15 cellular contexts compared by ENCODE assay signal in genomic region chr1:223659711-223660110, GRCh38. TPM values are rescaled to one million over a fixed set of nuclear protein-coding genes. Genes with fewer than 3 reads are reported as not detected.
DNase-seq lines count a peak whose midpoint lies in the region; ATAC-seq and TF ChIP-seq lines count a peak whose summit lies in the region.
"Had no signal": no experiment of that assay in that cellular context is flagged by ENCODE, and none has a peak within 500 bp of the region (broad histone marks: within the 10 kb centered on the region; RNA-seq: fewer than 3 reads in every experiment).

No MANE protein-coding gene starts in this region.

- peaks cover 3% of the 10 kb centered on the region for H3K27me3 Mint-ChIP-seq in glutamatergic neuron (ENCODE audit: unreplicated experiment)
- peaks cover 23% of the 10 kb centered on the region for H3K27me3 Mint-ChIP-seq in activated CD4-positive, alpha-beta memory T cell treated with anti-CD3 and anti-CD28 coated beads, Interleukin-2, amount 10 ng/mL, durations not matched to agents 7 days and 5 days

- POLR2A ChIA-PET in PC-3 (lab: Charles Lee; ENCODE audit: unreplicated experiment) = no interaction called here
- POLR2A ChIA-PET in activated CD4-positive, alpha-beta memory T cell treated with anti-CD3 and anti-CD28 coated beads, Interleukin-2, amount 10 ng/mL, durations not matched to agents 7 days and 5 days (lab: Charles Lee) = no interaction called here

- no peaks in the 10 kb centered on the region for H4K20me1 ChIP-seq in PC-3 (ENCODE audit: low read length)
- H4K20me1 ChIP-seq: BLaER1 treated with 17β-estradiol and CSF1 and Interleukin-3, amounts not matched to agents 10 nM and 100 nM had no signal

- no peaks in the 10 kb centered on the region for H3K9me3 ChIP-seq in PC-3 (ENCODE audit: low read length)
- H3K9me3 ChIP-seq: BLaER1 treated with 17β-estradiol and CSF1 and Interleukin-3, amounts not matched to agents 10 nM and 100 nM; HAP-1 had no signal

- H3F3A ChIP-seq in PC-3 (ENCODE audit: low read length, unreplicated experiment) = no peaks in the 10 kb centered on the region

- CTCF ChIA-PET in PC-3 (lab: Charles Lee) = no interaction called here
- CTCF ChIA-PET in activated CD4-positive, alpha-beta memory T cell treated with anti-CD3 and anti-CD28 coated beads, Interleukin-2, amount 10 ng/mL, durations not matched to agents 7 days and 5 days (lab: Charles Lee) = no interaction called here

- DNase-seq in NCI-H2029 (lab: John Stamatoyannopoulos, UW) (peak; percentile 22), NCI-H2029 treated with DMSO at 0.1 percent for 48 hours (lab: John Stamatoyannopoulos, UW) (no peak), PC-3 (peak; percentile 69), glutamatergic neuron (no peak)
- no peak for DNase-seq in activated CD4-positive, alpha-beta memory T cell treated with anti-CD3 and anti-CD28 coated beads, Interleukin-2, amount 10 ng/mL, durations not matched to agents 7 days and 5 days
- DNase-seq: ACHN; CD4-positive, CD25-positive, alpha-beta regulatory T cell; DND-41; GDM1 had no signal

- H2AFZ ChIP-seq in PC-3 (ENCODE audit: low read length) = no peak overlapping the region

- H3K4me1 ChIP-seq in PC-3 (ENCODE audit: insufficient read depth, low read length) = peaks cover 63% of the 10 kb centered on the region

- H3K27me3 ChIP-seq in PC-3 (ENCODE audit: low read length) = no peaks in the 10 kb centered on the region
- H3K27me3 ChIP-seq: BLaER1 treated with 17β-estradiol and CSF1 and Interleukin-3, amounts not matched to agents 10 nM and 100 nM had no signal

- H3K36me3 Mint-ChIP-seq in glutamatergic neuron (ENCODE audit: unreplicated experiment) = no peaks in the 10 kb centered on the region
- no peaks in the 10 kb centered on the region for H3K36me3 Mint-ChIP-seq in activated CD4-positive, alpha-beta memory T cell treated with anti-CD3 and anti-CD28 coated beads, Interleukin-2, amount 10 ng/mL, durations not matched to agents 7 days and 5 days (ENCODE audit: low read depth)
- H3K36me3 Mint-ChIP-seq: CD4-positive, CD25-positive, alpha-beta regulatory T cell had no signal

- peak overlapping the region; percentile 47 for H3K27ac ChIP-seq in PC-3 (ENCODE audit: low read length)
- H3K27ac ChIP-seq: BLaER1 treated with 17β-estradiol and CSF1 and Interleukin-3, amounts not matched to agents 10 nM and 100 nM had no signal

- H3K4me1 Mint-ChIP-seq in glutamatergic neuron (ENCODE audit: low read depth, unreplicated experiment) = peaks cover 9% of the 10 kb centered on the region
- H3K4me1 Mint-ChIP-seq in activated CD4-positive, alpha-beta memory T cell treated with anti-CD3 and anti-CD28 coated beads, Interleukin-2, amount 10 ng/mL, durations not matched to agents 7 days and 5 days = no peaks in the 10 kb centered on the region
- H3K4me1 Mint-ChIP-seq: CD4-positive, CD25-positive, alpha-beta regulatory T cell had no signal

- H3K4me2 ChIP-seq in PC-3 (ENCODE audit: low read length) = peak overlapping the region; percentile 24
- H3K4me2 ChIP-seq: BLaER1 treated with 17β-estradiol and CSF1 and Interleukin-3, amounts not matched to agents 10 nM and 100 nM had no signal

- H3K27ac Mint-ChIP-seq in glutamatergic neuron (ENCODE audit: unreplicated experiment) = peak overlapping the region; percentile 73
- H3K27ac Mint-ChIP-seq in activated CD4-positive, alpha-beta memory T cell treated with anti-CD3 and anti-CD28 coated beads, Interleukin-2, amount 10 ng/mL, durations not matched to agents 7 days and 5 days = no peak overlapping the region
- H3K27ac Mint-ChIP-seq: CD4-positive, CD25-positive, alpha-beta regulatory T cell had no signal

- no peaks in the 10 kb centered on the region for H3K9me2 ChIP-seq in PC-3 (replicated peaks; ENCODE audit: low read length)

- H3K79me2 ChIP-seq in PC-3 (ENCODE audit: low read length) = peaks cover 8% of the 10 kb centered on the region; the same call in 1 of the 2 replicates

- no peak overlapping the region for H3K9ac ChIP-seq in PC-3 (ENCODE audit: low read length)
- H3K9ac ChIP-seq: BLaER1 treated with 17β-estradiol and CSF1 and Interleukin-3, amounts not matched to agents 10 nM and 100 nM had no signal

- no peak overlapping the region for H3K4me3 ChIP-seq in PC-3 (ENCODE audit: low read length)
- H3K4me3 ChIP-seq: BLaER1 treated with 17β-estradiol and CSF1 and Interleukin-3, amounts not matched to agents 10 nM and 100 nM; HAP-1 had no signal

- ATAC-seq in PC-3 = no peak
- no peak for ATAC-seq in GM21786 (IDR thresholded peaks at IDR 0.05; ENCODE audit: unreplicated experiment)
- no peak for ATAC-seq in HG02588 (IDR thresholded peaks at IDR 0.05; ENCODE audit: unreplicated experiment)
- ATAC-seq: HepG2 had no signal

- H3K9me3 Mint-ChIP-seq in glutamatergic neuron (ENCODE audit: unreplicated experiment) = peaks cover 6% of the 10 kb centered on the region
- H3K9me3 Mint-ChIP-seq in activated CD4-positive, alpha-beta memory T cell treated with anti-CD3 and anti-CD28 coated beads, Interleukin-2, amount 10 ng/mL, durations not matched to agents 7 days and 5 days = no peaks in the 10 kb centered on the region
- H3K9me3 Mint-ChIP-seq: CD4-positive, CD25-positive, alpha-beta regulatory T cell had no signal

- intact Hi-C loops in PC-3 (cut with micrococcal nuclease) = no loop called here

- TF ChIP-seq CTCF in PC-3 (conservative IDR thresholded peaks at IDR 0.05; ENCODE audit: low read depth, low read length) (no peak), glutamatergic neuron (IDR thresholded peaks at IDR 0.05; ENCODE audit: partially characterized antibody, unreplicated experiment) (no peak)

- no peaks in the 10 kb centered on the region for H3K36me3 ChIP-seq in PC-3 (ENCODE audit: low read depth, low read length)
- H3K36me3 ChIP-seq: BLaER1 treated with 17β-estradiol and CSF1 and Interleukin-3, amounts not matched to agents 10 nM and 100 nM; HAP-1 had no signal

- H3K4me3 Mint-ChIP-seq in glutamatergic neuron (ENCODE audit: unreplicated experiment) = peak overlapping the region; percentile 39
- no peak overlapping the region for H3K4me3 Mint-ChIP-seq in activated CD4-positive, alpha-beta memory T cell treated with anti-CD3 and anti-CD28 coated beads, Interleukin-2, amount 10 ng/mL, durations not matched to agents 7 days and 5 days
- H3K4me3 Mint-ChIP-seq: CD4-positive, CD25-positive, alpha-beta regulatory T cell had no signal

- no TSS peak for BruUV-seq in PC-3 (replicated peaks; lab: Mats Ljungman, UMichigan)

RNA-seq across cellular contexts. Expression of gene CAPN8, which starts 5.8 kb away (rescaled TPM):
- 5.9 and 11.1 TPM in 2 replicates for total RNA-seq in PC-3 (2014; rRNA removed)
- total RNA-seq in glutamatergic neuron (ENCODE audit: unreplicated experiment) = not detected
- total RNA-seq in activated CD4-positive, alpha-beta memory T cell treated with anti-CD3 and anti-CD28 coated beads, Interleukin-2, amount 10 ng/mL, durations not matched to agents 7 days and 5 days = under 1 TPM in 1 of 2 experiments, not detected in 1; 0.13 TPM
- total RNA-seq: A172 had no signal

RNA-seq across cellular contexts. Expression of gene CAPN2, which starts 52.6 kb away (rescaled TPM):
- total RNA-seq in PC-3 (2014; rRNA removed) (1,259 and 1,457 TPM in 2 replicates), glutamatergic neuron (ENCODE audit: unreplicated experiment) (25.6 TPM)
- total RNA-seq in activated CD4-positive, alpha-beta memory T cell treated with anti-CD3 and anti-CD28 coated beads, Interleukin-2, amount 10 ng/mL, durations not matched to agents 7 days and 5 days = 100 to 1,000 TPM; 263 TPM

Comparison
In these comparisons a context has a peak if more than half of its experiments do, and no peak if none do; other contexts are left out.
1. DNase-seq: peak in NCI-H2029 (single experiment) and PC-3 (single experiment); none in NCI-H2029 treated with DMSO at 0.1 percent for 48 hours (single experiment), glutamatergic neuron (single experiment) and activated CD4-positive, alpha-beta memory T cell treated with anti-CD3 and anti-CD28 coated beads, Interleukin-2, amount 10 ng/mL, durations not matched to agents 7 days and 5 days (single experiment).